ENCODE assay signal across 17 cellular contexts in the genomic region with DNA sequence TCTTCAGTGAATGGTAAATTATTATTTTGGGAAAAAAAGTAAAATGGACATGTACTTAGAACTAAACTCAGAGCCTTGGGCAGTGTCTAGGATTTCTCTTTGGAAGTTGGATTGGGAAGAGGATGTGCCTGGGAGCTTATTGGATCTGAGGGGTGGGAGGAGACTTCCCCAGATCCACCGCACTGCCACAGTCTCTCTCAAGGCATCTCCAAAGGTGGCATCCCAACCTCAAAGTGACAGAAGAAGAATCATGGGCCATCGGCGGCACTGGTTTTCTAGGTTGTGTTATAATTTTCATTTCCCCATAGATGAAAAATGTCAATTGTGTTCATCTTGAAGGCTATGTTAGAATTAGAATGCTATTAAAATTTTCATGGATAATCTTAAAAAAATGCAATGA.
A peak's percentile ranks its signal among the peaks of the same experiment; 100 is the strongest.
DNase-seq lines count a peak whose midpoint lies in the region; ATAC-seq and TF ChIP-seq lines count a peak whose summit lies in the region.
"Had no signal": no experiment of that assay in that cellular context is flagged by ENCODE, and none has a peak within 500 bp of the region (broad histone marks: within the 10 kb centered on the region; RNA-seq: fewer than 3 reads in every experiment).

No MANE protein-coding gene starts in this region.

- H3K9me2 ChIP-seq in Loucy (replicated peaks; ENCODE audit: low read depth, low read length) = no peaks in the 10 kb centered on the region
- H3K9me2 ChIP-seq in Karpas-422 (replicated peaks; ENCODE audit: insufficient read depth, low read length) = no peaks in the 10 kb centered on the region

- no peak for ATAC-seq in effector memory CD8-positive, alpha-beta T cell (replicated peaks)
- no peak for ATAC-seq in HG03025 (IDR thresholded peaks at IDR 0.05; ENCODE audit: low FRiP score, unreplicated experiment)
- ATAC-seq in GM21528 (IDR thresholded peaks at IDR 0.05; ENCODE audit: low FRiP score, unreplicated experiment) = no peak
- ATAC-seq: GM23338; natural killer cell treated with Interleukin-12 subunit alpha and Interleukin-12 subunit beta and Interleukin-15 and Interleukin-18, amount 100 ng/mL, for 72 hours; stimulated activated effector memory CD8-positive, alpha-beta T cell treated with anti-CD3 and anti-CD28 coated beads, Interleukin-12 subunit alpha, Interleukin-12 subunit beta, amount 100 ng/mL, for 72 hours had no signal

- no peak overlapping the region for H3K27ac Mint-ChIP-seq in effector memory CD8-positive, alpha-beta T cell
- H3K27ac Mint-ChIP-seq: activated naive CD8-positive, alpha-beta T cell treated with anti-CD3 and anti-CD28 coated beads, Interleukin-2, amount 10 ng/mL, durations not matched to agents 7 days and 5 days; GM23338; natural killer cell treated with Interleukin-12 subunit alpha and Interleukin-12 subunit beta and Interleukin-15 and Interleukin-18, amount 100 ng/mL, for 72 hours; stimulated activated effector memory CD8-positive, alpha-beta T cell treated with anti-CD3 and anti-CD28 coated beads, Interleukin-12 subunit alpha, Interleukin-12 subunit beta, amount 100 ng/mL, for 72 hours had no signal

- H3K36me3 Mint-ChIP-seq in effector memory CD8-positive, alpha-beta T cell (ENCODE audit: insufficient read depth) = no peaks in the 10 kb centered on the region
- H3K36me3 Mint-ChIP-seq: activated naive CD8-positive, alpha-beta T cell treated with anti-CD3 and anti-CD28 coated beads, Interleukin-2, amount 10 ng/mL, durations not matched to agents 7 days and 5 days; natural killer cell treated with Interleukin-12 subunit alpha and Interleukin-12 subunit beta and Interleukin-15 and Interleukin-18, amount 100 ng/mL, for 72 hours; stimulated activated effector memory CD8-positive, alpha-beta T cell treated with anti-CD3 and anti-CD28 coated beads, Interleukin-12 subunit alpha, Interleukin-12 subunit beta, amount 100 ng/mL, for 72 hours had no signal

- H3K4me3 Mint-ChIP-seq in effector memory CD8-positive, alpha-beta T cell = no peak overlapping the region
- H3K4me3 Mint-ChIP-seq: activated naive CD8-positive, alpha-beta T cell treated with anti-CD3 and anti-CD28 coated beads, Interleukin-2, amount 10 ng/mL, durations not matched to agents 7 days and 5 days; GM23338; natural killer cell treated with Interleukin-12 subunit alpha and Interleukin-12 subunit beta and Interleukin-15 and Interleukin-18, amount 100 ng/mL, for 72 hours; stimulated activated effector memory CD8-positive, alpha-beta T cell treated with anti-CD3 and anti-CD28 coated beads, Interleukin-12 subunit alpha, Interleukin-12 subunit beta, amount 100 ng/mL, for 72 hours had no signal

- H3K4me3 ChIP-seq in BLaER1 treated with 17β-estradiol and CSF1 and Interleukin-3, amounts not matched to agents 10 nM and 100 nM = no peak overlapping the region
- no peak overlapping the region for H3K4me3 ChIP-seq in Loucy (ENCODE audit: low read length, poor library complexity, severe bottlenecking)
- no peak overlapping the region for H3K4me3 ChIP-seq in fibroblast of lung (replicated peaks in 1 of 4; ENCODE audit: control extremely low read depth in 1 of 4, insufficient read depth in 1 of 4, low read depth in 3 of 4, low read length in 4 of 4)
- H3K4me3 ChIP-seq in smooth muscle cell = no peak overlapping the region
- H3K4me3 ChIP-seq in Karpas-422 (ENCODE audit: low read length) = no peak overlapping the region
- H3K4me3 ChIP-seq: GM23338, transverse colon had no signal

- peaks cover 0 to 3% of the 10 kb centered on the region in 2 donors for H3K27me3 Mint-ChIP-seq in effector memory CD8-positive, alpha-beta T cell

- H3K4me1 Mint-ChIP-seq in effector memory CD8-positive, alpha-beta T cell (ENCODE audit: low read depth in 2 of 2) = peaks cover 0 to 2% of the 10 kb centered on the region in 2 donors

- no peaks in the 10 kb centered on the region for H3K9me3 ChIP-seq in BLaER1 treated with 17β-estradiol and CSF1 and Interleukin-3, amounts not matched to agents 10 nM and 100 nM (replicated peaks in 1 of 11)
- H3K9me3 ChIP-seq in Loucy (ENCODE audit: insufficient read depth, low read depth, low read length) (no peaks in the 10 kb centered on the region), fibroblast of lung (ENCODE audit: control insufficient read depth, insufficient read depth, low read depth, low read length) (no peaks in the 10 kb centered on the region), smooth muscle cell (replicated peaks; ENCODE audit: low read depth) (no peaks in the 10 kb centered on the region), Karpas-422 (ENCODE audit: low read length) (no peaks in the 10 kb centered on the region)
- H3K9me3 ChIP-seq: transverse colon had no signal

- H3K27me3 ChIP-seq in BLaER1 treated with 17β-estradiol and CSF1 and Interleukin-3, amounts not matched to agents 10 nM and 100 nM = no peaks in the 10 kb centered on the region
- H3K27me3 ChIP-seq in Loucy (ENCODE audit: insufficient read depth, low read length, poor library complexity, severe bottlenecking) = no peaks in the 10 kb centered on the region
- no peaks in the 10 kb centered on the region for H3K27me3 ChIP-seq in fibroblast of lung (ENCODE audit: control insufficient read depth, insufficient read depth, low read length)
- H3K27me3 ChIP-seq in smooth muscle cell (ENCODE audit: low read depth) = no peaks in the 10 kb centered on the region
- H3K27me3 ChIP-seq in Karpas-422 (ENCODE audit: low read length) = no peaks in the 10 kb centered on the region
- H3K27me3 ChIP-seq: transverse colon had no signal

- peaks cover 40 to 97% (median 94%) of the 10 kb centered on the region in 10 experiments for H3K4me1 ChIP-seq in BLaER1 treated with 17β-estradiol and CSF1 and Interleukin-3, amounts not matched to agents 10 nM and 100 nM
- H3K4me1 ChIP-seq in Loucy (ENCODE audit: insufficient read depth, low read length, poor library complexity, severe bottlenecking) (peaks cover 73% of the 10 kb centered on the region), fibroblast of lung (ENCODE audit: control insufficient read depth, extremely low read depth, insufficient read depth, low read length) (peaks cover 43% of the 10 kb centered on the region), smooth muscle cell (ENCODE audit: low read depth) (peaks cover 10% of the 10 kb centered on the region), Karpas-422 (ENCODE audit: low read length) (peaks cover 58% of the 10 kb centered on the region)

- H3F3A ChIP-seq in Loucy (ENCODE audit: low read depth) = no peaks in the 10 kb centered on the region
- H3F3A ChIP-seq in smooth muscle cell (ENCODE audit: low read depth) = peaks cover 3% of the 10 kb centered on the region

- no peaks in the 10 kb centered on the region for H3K9me3 Mint-ChIP-seq in effector memory CD8-positive, alpha-beta T cell
- H3K9me3 Mint-ChIP-seq: activated naive CD8-positive, alpha-beta T cell treated with anti-CD3 and anti-CD28 coated beads, Interleukin-2, amount 10 ng/mL, durations not matched to agents 7 days and 5 days; GM23338; natural killer cell treated with Interleukin-12 subunit alpha and Interleukin-12 subunit beta and Interleukin-15 and Interleukin-18, amount 100 ng/mL, for 72 hours; stimulated activated effector memory CD8-positive, alpha-beta T cell treated with anti-CD3 and anti-CD28 coated beads, Interleukin-12 subunit alpha, Interleukin-12 subunit beta, amount 100 ng/mL, for 72 hours had no signal

- H3K27ac ChIP-seq in BLaER1 treated with 17β-estradiol and CSF1 and Interleukin-3, amounts not matched to agents 10 nM and 100 nM = peak overlapping the region in 9 of 11 experiments; percentile 66 to 87 (median 83); a peak in 18 of 22 replicates
- peak overlapping the region; percentile 80 for H3K27ac ChIP-seq in fibroblast of lung (ENCODE audit: insufficient read depth, low read length)
- H3K27ac ChIP-seq in smooth muscle cell (ENCODE audit: low read depth) = peak overlapping the region; percentile 59
- H3K27ac ChIP-seq in Karpas-422 (ENCODE audit: low read length) = no peak overlapping the region

- TF ChIP-seq CTCF in Loucy (conservative IDR thresholded peaks at IDR 0.05; ENCODE audit: low read length) (no peak), fibroblast of lung (conservative IDR thresholded peaks at IDR 0.05 in 1 of 2, IDR thresholded peaks at IDR 0.05 in 1 of 2; ENCODE audit: low read depth in 1 of 2, low read length in 2 of 2) (no peak), smooth muscle cell (IDR thresholded peaks at IDR 0.05; ENCODE audit: borderline replicate concordance, insufficient read depth, poor library complexity, severe bottlenecking) (no peak)

- no peaks in the 10 kb centered on the region for H4K20me1 ChIP-seq in BLaER1 treated with 17β-estradiol and CSF1 and Interleukin-3, amounts not matched to agents 10 nM and 100 nM
- H4K20me1 ChIP-seq in Loucy (ENCODE audit: insufficient read depth, low read length, poor library complexity, severe bottlenecking) (no peaks in the 10 kb centered on the region), fibroblast of lung (ENCODE audit: control insufficient read depth, extremely low read depth, insufficient read depth, low read length) (no peaks in the 10 kb centered on the region), smooth muscle cell (ENCODE audit: low read depth) (no peaks in the 10 kb centered on the region), Karpas-422 (ENCODE audit: insufficient read depth, low read depth, low read length) (no peaks in the 10 kb centered on the region)

- H3K36me3 ChIP-seq in BLaER1 treated with 17β-estradiol and CSF1 and Interleukin-3, amounts not matched to agents 10 nM and 100 nM = no peaks in the 10 kb centered on the region
- H3K36me3 ChIP-seq in Loucy (ENCODE audit: insufficient read depth, low read length) = no peaks in the 10 kb centered on the region
- H3K36me3 ChIP-seq in fibroblast of lung (ENCODE audit: control insufficient read depth, insufficient read depth, low read length) = no peaks in the 10 kb centered on the region
- no peaks in the 10 kb centered on the region for H3K36me3 ChIP-seq in smooth muscle cell (ENCODE audit: low read depth)
- no peaks in the 10 kb centered on the region for H3K36me3 ChIP-seq in Karpas-422 (ENCODE audit: insufficient read depth, low read length)
- H3K36me3 ChIP-seq: transverse colon had no signal

- peak overlapping the region; percentile 75 to 98 (median 90); a peak in 21 of 22 replicates for H3K4me2 ChIP-seq in BLaER1 treated with 17β-estradiol and CSF1 and Interleukin-3, amounts not matched to agents 10 nM and 100 nM
- H3K4me2 ChIP-seq in Loucy (ENCODE audit: low read depth, low read length, poor library complexity, severe bottlenecking) (peak overlapping the region; percentile 53), fibroblast of lung (ENCODE audit: extremely low read depth, insufficient read depth, low read length) (no peak overlapping the region), smooth muscle cell (peak overlapping the region; percentile 46), Karpas-422 (ENCODE audit: low read depth, low read length, poor library complexity, severe bottlenecking) (no peak overlapping the region)
- H3K4me2 ChIP-seq: GM23338 had no signal

- H2AFZ ChIP-seq in Loucy (ENCODE audit: low read length) = no peak overlapping the region
- no peak overlapping the region for H2AFZ ChIP-seq in fibroblast of lung (ENCODE audit: low read length)
- no peak overlapping the region for H2AFZ ChIP-seq in smooth muscle cell (ENCODE audit: low read depth)
- no peak overlapping the region for H2AFZ ChIP-seq in Karpas-422 (ENCODE audit: low read length)
- H2AFZ ChIP-seq: GM23338 had no signal

- H3K9ac ChIP-seq in BLaER1 treated with 17β-estradiol and CSF1 and Interleukin-3, amounts not matched to agents 10 nM and 100 nM = peak overlapping the region in 5 of 11 experiments; percentile 19 to 43 (median 34); a peak in 4 of 22 replicates
- H3K9ac ChIP-seq in Loucy (ENCODE audit: low read depth, low read length, poor library complexity, severe bottlenecking) = peak overlapping the region; percentile 52
- no peak overlapping the region for H3K9ac ChIP-seq in fibroblast of lung (ENCODE audit: insufficient read depth, low read length)
- no peak overlapping the region for H3K9ac ChIP-seq in smooth muscle cell (ENCODE audit: low read depth)
- no peak overlapping the region for H3K9ac ChIP-seq in Karpas-422 (ENCODE audit: low read length)

- H3K79me2 ChIP-seq in Loucy (ENCODE audit: insufficient read depth, low read length) = no peaks in the 10 kb centered on the region
- no peaks in the 10 kb centered on the region for H3K79me2 ChIP-seq in fibroblast of lung (ENCODE audit: control insufficient read depth, insufficient read depth, low read length)
- H3K79me2 ChIP-seq in smooth muscle cell (ENCODE audit: low read depth) = no peaks in the 10 kb centered on the region
- H3K79me2 ChIP-seq in Karpas-422 (ENCODE audit: low read length) = no peaks in the 10 kb centered on the region

- no peak for DNase-seq in fibroblast of lung (ENCODE audit: low read depth in 2 of 2)
- no peak for DNase-seq in smooth muscle cell (lab: John Stamatoyannopoulos, UW; ENCODE audit: unreplicated experiment)
- no peak for DNase-seq in effector memory CD8-positive, alpha-beta T cell
- DNase-seq in Karpas-422 = no peak
- DNase-seq: activated CD4-positive, CD25-positive, alpha-beta regulatory T cell; activated naive CD8-positive, alpha-beta T cell treated with anti-CD3 and anti-CD28 coated beads, Interleukin-2, amount 10 ng/mL, durations not matched to agents 7 days and 5 days; mesendoderm; NCI-H1092 treated with DMSO at 0.1 percent for 48 hours; stimulated activated CD4-positive, alpha-beta T cell treated with anti-CD3 and anti-CD28 coated beads, Interleukin-15, amount 100 ng/mL, for 24 hours had no signal

- 81% methylated on average over 3 of the region's 3 CpGs for WGBS in smooth muscle cell (ENCODE audit: low lambda C conversion rate)

Comparison
In these comparisons a context has a peak if more than half of its experiments do, and no peak if none do; other contexts are left out.
1. H3K4me2 ChIP-seq: peak in BLaER1 treated with 17β-estradiol and CSF1 and Interleukin-3, amounts not matched to agents 10 nM and 100 nM (11 of 11), Loucy (single experiment) and smooth muscle cell (single experiment); none in fibroblast of lung (single experiment) and Karpas-422 (single experiment).